14 cellular contexts compared by ENCODE assay signal in genomic region chr6:91781946-91782345, GRCh38.
DNase-seq lines count a peak whose midpoint lies in the region; ATAC-seq, FAIRE-seq and TF ChIP-seq lines count a peak whose summit lies in the region.
"Had no signal": no experiment of that assay in that cellular context is flagged by ENCODE, and none has a peak within 500 bp of the region (broad histone marks: within the 10 kb centered on the region; RNA-seq: fewer than 3 reads in every experiment).

No MANE protein-coding gene starts in this region.

- 0% methylated on average over 3 of the region's 3 CpGs for WGBS in HepG2 (ENCODE audit: low lambda C conversion rate)

- H3K9me3 ChIP-seq in HepG2 (ENCODE audit: low read length) = no peaks in the 10 kb centered on the region; the same call in 1 of the 2 replicates
- H3K9me3 ChIP-seq in PC-9 (ENCODE audit: insufficient read depth, low read depth) = no peaks in the 10 kb centered on the region

- FAIRE-seq in HepG2 (lab: Jason Lieb, UNC) = no peak
- FAIRE-seq: urothelium cell line had no signal

- H3K4me1 ChIP-seq in HepG2 (ENCODE audit: insufficient read depth, low read length) = no peaks in the 10 kb centered on the region
- no peaks in the 10 kb centered on the region for H3K4me1 ChIP-seq in PC-9 (replicated peaks; ENCODE audit: insufficient read depth)

- ATAC-seq in GM21390 (IDR thresholded peaks at IDR 0.05; ENCODE audit: unreplicated experiment) = no peak
- no peak for ATAC-seq in HepG2

- H3K9ac ChIP-seq in HepG2 (ENCODE audit: insufficient read depth, low read depth, low read length) = no peak overlapping the region

- DNase-seq in D341Med (ENCODE audit: low spot score) (peak; percentile 58), NCI-H1092 treated with DMSO at 0.1 percent for 48 hours (lab: John Stamatoyannopoulos, UW) (peak; percentile 22), SK-MEL-5 (ENCODE audit: low read depth, low spot score) (peak; percentile 72), medulla oblongata (ENCODE audit: extremely low spot score) (peak; percentile 64), OCI-M2 (lab: John Stamatoyannopoulos, UW; ENCODE audit: unreplicated experiment) (no peak), HepG2 (ENCODE audit: low spot score) (no peak), PC-9 (no peak)
- DNase-seq: activated effector memory CD4-positive, alpha-beta T cell treated with Interleukin-2 at 50 U/mL for 16 hours; MV-4-11; stimulated activated CD4-positive, alpha-beta T cell treated with anti-CD3 and anti-CD28 coated beads, Interleukin-4, amount 100 ng/mL, for 1 hour; stimulated activated naive CD4-positive, alpha-beta T cell had no signal

- no peaks in the 10 kb centered on the region for H3F3A ChIP-seq in PC-9 (ENCODE audit: insufficient read depth, low read depth)

- H3K9me2 ChIP-seq in PC-9 (ENCODE audit: insufficient read depth) = no peaks in the 10 kb centered on the region

- H3K27ac ChIP-seq in HepG2 (ENCODE audit: extremely low read length, insufficient read depth, low read length) (no peak overlapping the region), PC-9 (no peak overlapping the region)
- H3K27ac ChIP-seq: SK-N-MC had no signal

- BruUV-seq in HepG2 (replicated peaks; lab: Mats Ljungman, UMichigan) (no TSS peak), PC-9 (replicated peaks; lab: Mats Ljungman, UMichigan) (no TSS peak)

- no peak overlapping the region for H3K4me2 ChIP-seq in HepG2 (ENCODE audit: low read depth, low read length)
- no peak overlapping the region for H3K4me2 ChIP-seq in PC-9

- H3K4me3 ChIP-seq in HepG2 (replicated peaks in 1 of 3; ENCODE audit: insufficient read depth in 1 of 3, low read depth in 2 of 3, low read length in 3 of 3) = no peak overlapping the region
- H3K4me3 ChIP-seq in PC-9 = no peak overlapping the region
- H3K4me3 ChIP-seq: SK-N-MC had no signal

- H4K20me1 ChIP-seq in HepG2 (ENCODE audit: insufficient read depth, low read length) (no peaks in the 10 kb centered on the region), PC-9 (ENCODE audit: insufficient read depth) (no peaks in the 10 kb centered on the region)

- in situ Hi-C loops in SK-MEL-5 (cut with HindIII; ENCODE audit: low pct_unique_long_range_greater_than_20kb, low sequenced_read_pairs) (no loop called here), HepG2 (cut with HindIII; ENCODE audit: extremely low pct_ligation_motif_present, low pct_unique_long_range_greater_than_20kb) (no loop called here)

- no peaks in the 10 kb centered on the region for H3K27me3 ChIP-seq in HepG2 (ENCODE audit: control insufficient read depth in 1 of 2, insufficient read depth in 2 of 2, low read length in 2 of 2)
- no peaks in the 10 kb centered on the region for H3K27me3 ChIP-seq in PC-9 (ENCODE audit: insufficient read depth, low read depth)

- H3K36me3 ChIP-seq in HepG2 (replicated peaks in 1 of 2; ENCODE audit: control insufficient read depth in 1 of 2, insufficient read depth in 2 of 2, low read length in 2 of 2) (no peaks in the 10 kb centered on the region), PC-9 (ENCODE audit: low read depth) (no peaks in the 10 kb centered on the region)

- H2AFZ ChIP-seq in HepG2 (ENCODE audit: low read length) (no peak overlapping the region), PC-9 (no peak overlapping the region)

- H3K79me2 ChIP-seq in HepG2 (ENCODE audit: insufficient read depth, low read length) (no peaks in the 10 kb centered on the region), PC-9 (ENCODE audit: low read depth) (no peaks in the 10 kb centered on the region)

- POLR2A ChIA-PET in HepG2 (lab: Yijun Ruan, JAX) (no interaction called here), PC-9 (lab: Charles Lee; ENCODE audit: unreplicated experiment) (no interaction called here)

- no peak for TF ChIP-seq EP300 in HepG2 (IDR thresholded peaks at IDR 0.05; ENCODE audit: low read depth in 2 of 2, low read length in 2 of 2)
- TF ChIP-seq EP300 in HepG2 (CRISPR knock-in tag; IDR thresholded peaks at IDR 0.05; ENCODE audit: borderline replicate concordance) = no peak

- CTCF ChIA-PET in HepG2 (lab: Yijun Ruan, JAX; ENCODE audit: low intra/inter-chr PET ratio, low total read pairs) (no interaction called here), PC-9 (lab: Charles Lee) (no interaction called here)

- intact Hi-C loops in HepG2 (cut with micrococcal nuclease; ENCODE audit: unreplicated experiment) (no loop called here), PC-9 (cut with micrococcal nuclease; ENCODE audit: unreplicated experiment) (no loop called here)

- no peak for TF ChIP-seq RAD21 in HepG2 (CRISPR knock-in tag; IDR thresholded peaks at IDR 0.05)

- TF ChIP-seq POLR2A in HepG2 (IDR thresholded peaks at IDR 0.05; ENCODE audit: insufficient read depth in 1 of 2, low read depth in 2 of 2, low read length in 2 of 2) = no peak

- TF ChIP-seq CTCF in HepG2 (CRISPR knock-in tag; IDR thresholded peaks at IDR 0.05) (no peak), PC-9 (conservative IDR thresholded peaks at IDR 0.05) (no peak)

TF ChIP-seq in HepG2, 621 proteins besides CTCF, POLR2A, EP300 and RAD21:
- TF ChIP-seq ZNF367 (CRISPR knock-in tag; IDR thresholded peaks at IDR 0.05; ENCODE audit: borderline replicate concordance) (no peak), ZNF17 (CRISPR knock-in tag; IDR thresholded peaks at IDR 0.05) (no peak), ZNF609 (CRISPR knock-in tag; IDR thresholded peaks at IDR 0.05; ENCODE audit: borderline replicate concordance) (no peak), ZNF737 (CRISPR knock-in tag; IDR thresholded peaks at IDR 0.05; ENCODE audit: borderline replicate concordance) (no peak), ZFP41 (CRISPR knock-in tag; IDR thresholded peaks at IDR 0.05; ENCODE audit: borderline replicate concordance) (no peak), ZNF33B (CRISPR knock-in tag; IDR thresholded peaks at IDR 0.05) (no peak), ZBTB44 (CRISPR knock-in tag; IDR thresholded peaks at IDR 0.05) (no peak), ZNF775 (CRISPR knock-in tag; IDR thresholded peaks at IDR 0.05; ENCODE audit: borderline replicate concordance) (no peak), ZNF383 (CRISPR knock-in tag; IDR thresholded peaks at IDR 0.05; ENCODE audit: borderline replicate concordance) (no peak), FOXO1 (CRISPR knock-in tag; IDR thresholded peaks at IDR 0.05) (no peak), ONECUT2 (CRISPR knock-in tag; IDR thresholded peaks at IDR 0.05) (no peak), HMG20B (CRISPR knock-in tag; conservative IDR thresholded peaks at IDR 0.05) (no peak), RXRA (CRISPR knock-in tag; IDR thresholded peaks at IDR 0.05) (no peak), KLF13 (CRISPR knock-in tag; IDR thresholded peaks at IDR 0.05) (no peak), ZNF841 (CRISPR knock-in tag; IDR thresholded peaks at IDR 0.05; ENCODE audit: borderline replicate concordance) (no peak), BCL6 (CRISPR knock-in tag; IDR thresholded peaks at IDR 0.05) (no peak)
TF ChIP-seq in HepG2: peak in this region for 0.

Comparison
In these comparisons a context has a peak if more than half of its experiments do, and no peak if none do; other contexts are left out.
1. DNase-seq: peak in D341Med (single experiment), NCI-H1092 treated with DMSO at 0.1 percent for 48 hours (single experiment), SK-MEL-5 (single experiment) and medulla oblongata (single experiment); none in OCI-M2 (single experiment), HepG2 (single experiment) and PC-9 (0 of 2).